7 cellular contexts compared by ENCODE assay signal in genomic region chr22:44516841-44517240, GRCh38. TPM values are rescaled to one million over a fixed set of nuclear protein-coding genes. Genes with fewer than 3 reads are reported as not detected.
"Had no signal": no experiment of that assay in that cellular context is flagged by ENCODE, and none has a peak within 500 bp of the region (broad histone marks: within the 10 kb centered on the region; RNA-seq: fewer than 3 reads in every experiment).

No MANE protein-coding gene starts in this region.

- H3K4me3 Mint-ChIP-seq: GM23338, H9 had no signal

- H3K4me1 Mint-ChIP-seq: GM23338, H9, IgD-negative memory B cell had no signal

- H3K27ac ChIP-seq: HL-60 had no signal

- H3K27ac Mint-ChIP-seq: GM23338, H9, IgD-negative memory B cell had no signal

- DNase-seq: H9, HCEC 1CT, KBM-7 had no signal

- ATAC-seq: GM23338, HepG2 had no signal

- H3K4me3 ChIP-seq: GM23338 had no signal

RNA-seq across cellular contexts. Expression of gene RTL6, which starts 18.8 kb away (rescaled TPM):
- total RNA-seq: HepG2 had no signal
